ENCODE assay signal across 20 cellular contexts in genomic region chr17:35981246-35981645, GRCh38. TPM values are rescaled to one million over a fixed set of nuclear protein-coding genes. Genes with fewer than 3 reads are reported as not detected.
A peak's percentile ranks its signal among the peaks of the same experiment; 100 is the strongest.
DNase-seq lines count a peak whose midpoint lies in the region; ATAC-seq and TF ChIP-seq lines count a peak whose summit lies in the region.
"Had no signal": no experiment of that assay in that cellular context is flagged by ENCODE, and none has a peak within 500 bp of the region (broad histone marks: within the 10 kb centered on the region; RNA-seq: fewer than 3 reads in every experiment).

Gene CCL16, minus strand, starts transcription at chr17:35981497. Its CDS starts 77 bp downstream, at chr17:35981420.

- CTCF ChIA-PET in CD8-positive, alpha-beta memory T cell (lab: Charles Lee), result interaction anchor here (1.2 to 1.8 kb wide), 5 partner anchors 9 to 168 kb away, joined by 3 to 9 read pairs (median 7); no protein-coding TSS in a partner anchor

- no peaks in the 10 kb centered on the region for H3K9me3 Mint-ChIP-seq in CD8-positive, alpha-beta memory T cell
- H3K9me3 Mint-ChIP-seq: CD14-positive monocyte; CD8-positive, alpha-beta T cell; HFFc6 had no signal

- H3K36me3 Mint-ChIP-seq in CD8-positive, alpha-beta memory T cell, result no peaks in the 10 kb centered on the region
- H3K36me3 Mint-ChIP-seq: CD14-positive monocyte; CD8-positive, alpha-beta T cell had no signal

- peak; percentile 23 for TF ChIP-seq POLR2A in right lobe of liver (IDR thresholded peaks at IDR 0.05)
- TF ChIP-seq POLR2A in spleen (IDR thresholded peaks at IDR 0.05), result no peak
- TF ChIP-seq POLR2A in vagina (IDR thresholded peaks at IDR 0.05), result no peak

- H3K9me2 ChIP-seq in hepatocyte (replicated peaks; ENCODE audit: insufficient read depth), result no peaks in the 10 kb centered on the region

- POLR2A ChIA-PET in CD8-positive, alpha-beta memory T cell (lab: Charles Lee), result interaction anchor here (0.6 kb wide), 1 partner anchor 109 kb away, joined by 3 read pairs; no protein-coding TSS in a partner anchor

- no peak within 1 kb of the TSS for H3K27ac ChIP-seq in CD8-positive, alpha-beta memory T cell (ENCODE audit: low read depth, low read length)
- H3K27ac ChIP-seq in hepatocyte (peak within 1 kb of the TSS; percentile 58), right lobe of liver (peak within 1 kb of the TSS; percentile 56 to 88 (median 61)), spleen (peak within 1 kb of the TSS in 6 of 8 donors; percentile 15 to 82 (median 50)), vagina (no peak within 1 kb of the TSS)
- H3K27ac ChIP-seq: 22Rv1 had no signal

- no peaks in the 10 kb centered on the region for H3K79me2 ChIP-seq in hepatocyte

- H3K9me3 ChIP-seq in CD8-positive, alpha-beta memory T cell (ENCODE audit: low read length), result no peaks in the 10 kb centered on the region
- no peaks in the 10 kb centered on the region for H3K9me3 ChIP-seq in hepatocyte (ENCODE audit: low read depth)
- no peaks in the 10 kb centered on the region for H3K9me3 ChIP-seq in right lobe of liver
- no peaks in the 10 kb centered on the region for H3K9me3 ChIP-seq in spleen
- no peaks in the 10 kb centered on the region for H3K9me3 ChIP-seq in vagina
- H3K9me3 ChIP-seq: Caco-2 had no signal

- no peak within 1 kb of the TSS for H3K4me3 ChIP-seq in CD8-positive, alpha-beta memory T cell (ENCODE audit: low read length)
- H3K4me3 ChIP-seq in hepatocyte, result no peak within 1 kb of the TSS
- H3K4me3 ChIP-seq in right lobe of liver, result peak within 1 kb of the TSS; percentile 48 to 95 (median 59)
- no peak within 1 kb of the TSS for H3K4me3 ChIP-seq in spleen
- H3K4me3 ChIP-seq in vagina, result no peak within 1 kb of the TSS
- H3K4me3 ChIP-seq: GM12878 had no signal

- peaks cover 7 to 20% (median 11%) of the 10 kb centered on the region in 3 donors for H3K4me1 Mint-ChIP-seq in CD8-positive, alpha-beta memory T cell
- H3K4me1 Mint-ChIP-seq: CD14-positive monocyte had no signal

- H3K4me3 Mint-ChIP-seq in CD8-positive, alpha-beta memory T cell, result peak within 1 kb of the TSS in 1 of 7 donors; percentile 40
- H3K4me3 Mint-ChIP-seq: CD14-positive monocyte; CD8-positive, alpha-beta T cell; HFFc6 had no signal

- ATAC-seq in right lobe of liver (peak; percentile 64 to 76 (median 74)), HG03457 (IDR thresholded peaks at IDR 0.05; ENCODE audit: unreplicated experiment) (no peak)
- ATAC-seq: CD8-positive, alpha-beta T cell had no signal

- H3K4me2 ChIP-seq in hepatocyte, result no peak within 1 kb of the TSS

- 93% methylated on average over 12 of the region's 12 CpGs for whole genome bisulfite sequencing in hepatocyte (ENCODE audit: low lambda C conversion rate, missing lambda C conversion rate)
- 14% methylated on average over 11 of the region's 12 CpGs for WGBS in right lobe of liver (ENCODE audit: insufficient coverage, low coverage, low lambda C conversion rate, missing lambda C conversion rate)
- WGBS in spleen, 5 donors, result 85 to 93% (median 88%) methylated on average over 12 of the region's 12 CpGs

- H4K20me1 ChIP-seq in hepatocyte (ENCODE audit: insufficient read depth, poor library complexity, severe bottlenecking), result no peaks in the 10 kb centered on the region

- no peak within 1 kb of the TSS for H2AFZ ChIP-seq in hepatocyte

- intact Hi-C loops in right lobe of liver (cut with DNase I), result loop anchor here (10.0 kb wide), 2 partner anchors 94 to 164 kb away; no protein-coding TSS in a partner anchor
- intact Hi-C loops in spleen (cut with DNase I; ENCODE audit: low total_unique reads), result no loop called here
- intact Hi-C loops in vagina (cut with DNase I), result no loop called here

- peak within 1 kb of the TSS in 6 of 8 donors; percentile 4 to 80 (median 64) for H3K27ac Mint-ChIP-seq in CD8-positive, alpha-beta memory T cell
- H3K27ac Mint-ChIP-seq: CD8-positive, alpha-beta T cell; HFFc6 had no signal

- no peaks in the 10 kb centered on the region for H3K27me3 ChIP-seq in CD8-positive, alpha-beta memory T cell (ENCODE audit: insufficient read depth, low read length, poor library complexity, severe bottlenecking)
- H3K27me3 ChIP-seq in hepatocyte, result no peaks in the 10 kb centered on the region
- no peaks in the 10 kb centered on the region for H3K27me3 ChIP-seq in right lobe of liver
- H3K27me3 ChIP-seq in spleen (replicated peaks in 1 of 7), result no peaks in the 10 kb centered on the region
- no peaks in the 10 kb centered on the region for H3K27me3 ChIP-seq in vagina

- H3K4me1 ChIP-seq in CD8-positive, alpha-beta memory T cell (ENCODE audit: insufficient read depth, low read length), result no peaks in the 10 kb centered on the region
- H3K4me1 ChIP-seq in hepatocyte (ENCODE audit: insufficient read depth) (no peaks in the 10 kb centered on the region), right lobe of liver (peaks cover 0 to 45% (median 19%) of the 10 kb centered on the region in 4 donors), spleen (peaks cover 0 to 40% (median 9%) of the 10 kb centered on the region in 6 donors), vagina (no peaks in the 10 kb centered on the region)

- H3K27me3 Mint-ChIP-seq in CD8-positive, alpha-beta memory T cell, result peaks cover 0 to 2% of the 10 kb centered on the region in 2 donors

- TF ChIP-seq CTCF in hepatocyte (IDR thresholded peaks at IDR 0.05; ENCODE audit: poor library complexity) (no peak), right lobe of liver (IDR thresholded peaks at IDR 0.05) (no peak), spleen (IDR thresholded peaks at IDR 0.05 in 8 of 11, conservative IDR thresholded peaks at IDR 0.05 in 3 of 11) (no peak), vagina (IDR thresholded peaks at IDR 0.05) (no peak)

- no peak for DNase-seq in CD8-positive, alpha-beta memory T cell
- no peak for DNase-seq in hepatocyte (ENCODE audit: low spot score)
- peak; percentile 54 to 88 (median 84) for DNase-seq in right lobe of liver
- DNase-seq in spleen, result no peak
- no peak for DNase-seq in NCI-H2171 (lab: John Stamatoyannopoulos, UW)
- DNase-seq in superior temporal gyrus (ENCODE audit: extremely low spot score), result no peak
- DNase-seq in vagina (ENCODE audit: extremely low spot score in 2 of 2), result no peak
- DNase-seq: CD8-positive, alpha-beta T cell; DMS79; HCEC 1CT; HFFc6 had no signal

- no peaks in the 10 kb centered on the region for H3K36me3 ChIP-seq in CD8-positive, alpha-beta memory T cell (ENCODE audit: insufficient read depth, low read length)
- H3K36me3 ChIP-seq in hepatocyte (replicated peaks; ENCODE audit: insufficient read depth, low read depth) (no peaks in the 10 kb centered on the region), right lobe of liver (peaks cover 0 to 11% (median 0%) of the 10 kb centered on the region in 4 donors), spleen (peaks cover 0 to 14% (median 0%) of the 10 kb centered on the region in 6 donors), vagina (no peaks in the 10 kb centered on the region)

RNA-seq across cellular contexts. Expression of gene CCL16, which starts in this region (rescaled TPM):
- not detected for total RNA-seq in CD8-positive, alpha-beta memory T cell
- not detected for polyA plus RNA-seq in CD8-positive, alpha-beta memory T cell
- total RNA-seq in hepatocyte (not detected in 2 replicates), right lobe of liver (10 to 100 TPM; 26.5 to 52.6 (median 36.5) TPM), spleen (1 to 10 TPM in 6 of 7 donors, under 1 TPM in 1; 0.32 to 8.4 (median 1.9) TPM), vagina (not detected)
- polyA plus RNA-seq in hepatocyte (not detected in 2 replicates), spleen (1 to 10 TPM in 1 of 3 donors, under 1 TPM in 2; 0.27 to 1.7 (median 0.37) TPM)
- total RNA-seq: A673; Caco-2; CD8-positive, alpha-beta T cell; G401; GM12878; H1; HFFc6 had no signal
- polyA plus RNA-seq: BJ, CD14-positive monocyte, GM12878, H1 had no signal

Comparison
In these comparisons a context has a peak if more than half of its experiments do, and no peak if none do; other contexts are left out.
1. DNase-seq: peak in right lobe of liver (3 of 3); none in CD8-positive, alpha-beta memory T cell (0 of 5), hepatocyte (single experiment), spleen (single experiment), NCI-H2171 (single experiment), superior temporal gyrus (single experiment) and vagina (0 of 2).
2. H3K27ac ChIP-seq: peak in hepatocyte (single experiment), right lobe of liver (3 of 3) and spleen (6 of 8); none in CD8-positive, alpha-beta memory T cell (single experiment) and vagina (single experiment).
3. H3K4me3 ChIP-seq: peak in right lobe of liver (3 of 3); none in CD8-positive, alpha-beta memory T cell (single experiment), hepatocyte (single experiment), spleen (0 of 8) and vagina (0 of 2).
4. intact Hi-C loops: an anchor here in right lobe of liver (10.0 kb wide); none called in spleen and vagina.